In the genomic region with DNA sequence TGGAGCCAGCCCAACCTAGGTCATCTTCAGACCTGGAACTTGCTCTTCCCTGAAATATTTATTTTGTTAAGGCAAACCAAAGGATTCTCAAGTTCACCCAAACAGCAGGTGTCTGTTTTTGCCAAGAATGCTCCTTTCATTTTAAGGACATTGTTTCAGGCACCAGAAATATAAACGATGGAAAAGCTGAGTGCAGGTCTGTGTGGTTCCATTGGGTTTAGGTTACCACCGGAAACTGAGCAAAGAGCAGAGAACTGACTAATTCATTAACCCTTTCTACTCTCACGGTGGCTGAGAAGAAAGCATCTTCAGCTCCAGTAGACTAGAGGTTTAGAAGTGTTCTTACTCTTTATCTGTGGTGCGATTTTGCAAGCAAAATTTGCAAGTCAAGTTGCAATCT, we compare ENCODE assay signal across 21 cellular contexts.
"Had no signal": no experiment of that assay in that cellular context is flagged by ENCODE, and none has a peak within 500 bp of the region (broad histone marks: within the 10 kb centered on the region; RNA-seq: fewer than 3 reads in every experiment).

No MANE protein-coding gene starts in this region.

- H3K9me3 Mint-ChIP-seq: activated naive CD4-positive, alpha-beta T cell treated with anti-CD3 and anti-CD28 coated beads, Interleukin-2, amount 10 ng/mL, durations not matched to agents 7 days and 5 days; stimulated activated naive CD8-positive, alpha-beta T cell treated with anti-CD3 and anti-CD28 coated beads, Interleukin-15, Interleukin-2, amounts not matched to agents 100 ng/mL and 50 ng/mL, for 24 hours had no signal

- H3K27ac ChIP-seq: parathyroid adenoma, tibial nerve, vagina had no signal

- H2AFZ ChIP-seq: parathyroid adenoma had no signal

- H3K36me3 ChIP-seq: tibial nerve, vagina had no signal

- DNase-seq: activated CD4-positive, alpha-beta T cell treated with anti-CD3 and anti-CD28 coated beads, Interleukin-2, amount 50 U/mL, for 1 hour; activated CD8-positive, alpha-beta memory T cell treated with anti-CD3 and anti-CD28 coated beads, Interleukin-2, amount 50 U/mL, for 4 hours; activated effector memory CD4-positive, alpha-beta T cell treated with Interleukin-2 at 50 U/mL for 16 hours; activated naive CD4-positive, alpha-beta T cell treated with anti-CD3 and anti-CD28 coated beads, Interleukin-2, amount 10 ng/mL, durations not matched to agents 7 days and 5 days; activated naive CD8-positive, alpha-beta T cell treated with anti-CD3 and anti-CD28 coated beads, Interleukin-2, amount 50 U/mL, for 24 hours; activated T-cell treated with anti-CD3 and anti-CD28 coated beads, Interleukin-2, amount 50 U/mL, for 48 hours; anterior cingulate cortex; cerebellar nuclear complex; effector CD4-positive, alpha-beta T cell; kidney; T1000 had no signal

- H3K4me3 Mint-ChIP-seq: activated naive CD4-positive, alpha-beta T cell treated with anti-CD3 and anti-CD28 coated beads, Interleukin-2, amount 10 ng/mL, durations not matched to agents 7 days and 5 days; activated naive CD8-positive, alpha-beta T cell treated with anti-CD3 and anti-CD28 coated beads, Interleukin-2, amount 50 U/mL, for 24 hours; mesothelial cell of epicardium; natural killer cell treated with Interleukin-12 subunit alpha and Interleukin-12 subunit beta and Interleukin-15 and Interleukin-18, amount 100 ng/mL, for 72 hours; stimulated activated naive CD8-positive, alpha-beta T cell treated with anti-CD3 and anti-CD28 coated beads, Interleukin-15, Interleukin-2, amounts not matched to agents 100 ng/mL and 50 ng/mL, for 24 hours had no signal

- FAIRE-seq: bronchial epithelial cell, frontal cortex, kidney had no signal

- H3K4me3 ChIP-seq: tibial nerve, vagina had no signal

- H3K27me3 ChIP-seq: tibial nerve, vagina had no signal

- H3K9ac ChIP-seq: parathyroid adenoma had no signal

- H3K4me1 Mint-ChIP-seq: activated naive CD4-positive, alpha-beta T cell treated with anti-CD3 and anti-CD28 coated beads, Interleukin-2, amount 10 ng/mL, durations not matched to agents 7 days and 5 days; activated naive CD8-positive, alpha-beta T cell treated with anti-CD3 and anti-CD28 coated beads, Interleukin-2, amount 50 U/mL, for 24 hours had no signal

- H3K4me1 ChIP-seq: parathyroid adenoma, tibial nerve, vagina had no signal

- ATAC-seq: activated CD4-positive, CD25-positive, alpha-beta regulatory T cell treated with anti-CD3 and anti-CD28 coated beads, Interleukin-2, amount 50 U/mL, for 24 hours; activated naive CD8-positive, alpha-beta T cell treated with anti-CD3 and anti-CD28 coated beads, Interleukin-2, amount 50 U/mL, for 24 hours; left lobe of liver; natural killer cell treated with Interleukin-12 subunit alpha and Interleukin-12 subunit beta and Interleukin-15 and Interleukin-18, amount 100 ng/mL, for 72 hours had no signal

- H3K9me3 ChIP-seq: tibial nerve, vagina had no signal

- H3K27ac Mint-ChIP-seq: activated naive CD4-positive, alpha-beta T cell treated with anti-CD3 and anti-CD28 coated beads, Interleukin-2, amount 10 ng/mL, durations not matched to agents 7 days and 5 days; activated naive CD8-positive, alpha-beta T cell treated with anti-CD3 and anti-CD28 coated beads, Interleukin-2, amount 50 U/mL, for 24 hours; mesothelial cell of epicardium; natural killer cell treated with Interleukin-12 subunit alpha and Interleukin-12 subunit beta and Interleukin-15 and Interleukin-18, amount 100 ng/mL, for 72 hours; stimulated activated naive CD8-positive, alpha-beta T cell treated with anti-CD3 and anti-CD28 coated beads, Interleukin-15, Interleukin-2, amounts not matched to agents 100 ng/mL and 50 ng/mL, for 24 hours had no signal

- H3K36me3 Mint-ChIP-seq: activated naive CD4-positive, alpha-beta T cell treated with anti-CD3 and anti-CD28 coated beads, Interleukin-2, amount 10 ng/mL, durations not matched to agents 7 days and 5 days; mesothelial cell of epicardium; natural killer cell treated with Interleukin-12 subunit alpha and Interleukin-12 subunit beta and Interleukin-15 and Interleukin-18, amount 100 ng/mL, for 72 hours had no signal

- H3K79me2 ChIP-seq: parathyroid adenoma had no signal
